1 cellular context compared by ENCODE assay signal in the genomic region with DNA sequence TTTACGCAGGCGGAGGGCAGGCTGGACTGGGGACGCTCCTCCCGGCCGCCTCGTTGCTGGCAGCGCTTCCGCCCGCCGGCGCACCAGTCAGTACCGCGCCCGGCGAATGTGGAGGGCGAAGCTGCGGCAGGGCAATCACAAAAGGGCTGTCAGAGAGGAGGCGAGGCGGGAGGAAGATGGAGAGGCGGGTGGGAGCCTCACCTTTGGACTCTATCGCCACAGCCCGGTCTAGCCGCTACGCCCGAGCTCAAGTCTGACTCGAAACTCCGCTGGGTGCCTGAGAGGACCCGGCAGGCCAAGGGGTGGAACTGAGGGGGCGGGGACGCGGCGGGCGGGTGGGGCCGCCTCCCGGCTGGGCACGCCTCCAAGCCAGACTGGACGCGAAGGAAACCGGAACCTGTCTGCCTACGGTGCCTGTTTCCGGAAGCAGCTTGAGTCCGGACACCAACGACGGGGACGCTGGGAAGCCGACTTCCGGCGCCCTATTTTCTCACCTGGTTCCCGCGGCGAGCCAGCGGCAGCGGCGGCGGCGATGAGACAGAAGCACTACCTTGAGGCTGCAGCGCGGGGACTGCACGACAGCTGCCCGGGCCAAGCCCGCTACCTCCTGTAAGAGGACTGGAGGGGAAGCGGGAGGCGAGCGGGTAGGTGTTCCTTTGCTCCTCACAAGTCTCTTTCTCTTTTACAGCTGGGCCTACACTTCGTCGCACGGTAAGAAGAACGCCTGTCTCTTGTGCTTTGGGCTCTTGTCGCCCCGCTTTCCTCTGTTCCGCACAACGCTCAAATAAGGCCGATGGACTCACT.
A peak's percentile ranks its signal among the peaks of the same experiment; 100 is the strongest.
TF ChIP-seq lines count a peak whose summit lies in the region.

A gene (plus strand): TSS at position 483 of the 804 bp plus-strand sequence.

TF ChIP-seq in HepG2, 621 proteins besides CTCF, POLR2A, EP300 and RAD21 (continued from another document and continues in another):
- TF ChIP-seq, protein P1, sequence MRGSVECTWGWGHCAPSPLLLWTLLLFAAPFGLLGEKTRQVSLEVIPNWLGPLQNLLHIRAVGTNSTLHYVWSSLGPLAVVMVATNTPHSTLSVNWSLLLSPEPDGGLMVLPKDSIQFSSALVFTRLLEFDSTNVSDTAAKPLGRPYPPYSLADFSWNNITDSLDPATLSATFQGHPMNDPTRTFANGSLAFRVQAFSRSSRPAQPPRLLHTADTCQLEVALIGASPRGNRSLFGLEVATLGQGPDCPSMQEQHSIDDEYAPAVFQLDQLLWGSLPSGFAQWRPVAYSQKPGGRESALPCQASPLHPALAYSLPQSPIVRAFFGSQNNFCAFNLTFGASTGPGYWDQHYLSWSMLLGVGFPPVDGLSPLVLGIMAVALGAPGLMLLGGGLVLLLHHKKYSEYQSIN (CRISPR knock-in tag; IDR thresholded peaks at IDR 0.05; ENCODE audit: borderline replicate concordance), result no peak
- TF ChIP-seq SRSF9 (IDR thresholded peaks at IDR 0.05; ENCODE audit: borderline replicate concordance, insufficient read depth, low read depth, low read length, poor library complexity, severe bottlenecking) (no peak), ADNP (CRISPR knock-in tag; IDR thresholded peaks at IDR 0.05) (no peak), FOXM1 (CRISPR knock-in tag; IDR thresholded peaks at IDR 0.05) (no peak), TOPORS (CRISPR knock-in tag; IDR thresholded peaks at IDR 0.05) (0 out of 2 replicates have a peak, but pooled peaks have one; percentile 32), SP4 (CRISPR knock-in tag; IDR thresholded peaks at IDR 0.05) (peak; percentile 95), ZNF776 (CRISPR knock-in tag; IDR thresholded peaks at IDR 0.05) (0 out of 2 replicates have a peak, but pooled peaks have one; percentile 57), FOXJ3 (CRISPR knock-in tag; IDR thresholded peaks at IDR 0.05; ENCODE audit: borderline replicate concordance) (no peak), PAX8 (CRISPR knock-in tag; IDR thresholded peaks at IDR 0.05; ENCODE audit: borderline replicate concordance) (no peak), ZNF501 (CRISPR knock-in tag; IDR thresholded peaks at IDR 0.05) (peak; percentile 82), PITX1 (CRISPR knock-in tag; IDR thresholded peaks at IDR 0.05) (peak; percentile 41; the same call in 1 of the 2 replicates), HHEX (CRISPR knock-in tag; IDR thresholded peaks at IDR 0.05) (no peak), TMF1 (CRISPR knock-in tag; IDR thresholded peaks at IDR 0.05; ENCODE audit: low read depth) (no peak; the same call in 1 of the 2 replicates), ZSCAN29 (CRISPR knock-in tag; conservative IDR thresholded peaks at IDR 0.05) (peak; percentile 73), ZNF563 (CRISPR knock-in tag; IDR thresholded peaks at IDR 0.05) (peak; percentile 72; the same call in 1 of the 2 replicates), POLR2G (IDR thresholded peaks at IDR 0.05; ENCODE audit: low read depth, low read length) (peak; percentile 91), ZNF652 (CRISPR knock-in tag; IDR thresholded peaks at IDR 0.05; ENCODE audit: borderline replicate concordance, low read depth) (no peak; the same call in 1 of the 2 replicates), SALL1 (CRISPR knock-in tag; IDR thresholded peaks at IDR 0.05) (peak; percentile 91), PHF20 (CRISPR knock-in tag; IDR thresholded peaks at IDR 0.05) (peak; percentile 96), SMAD9 (CRISPR knock-in tag; IDR thresholded peaks at IDR 0.05) (0 out of 2 replicates have a peak, but pooled peaks have one; percentile 36), KAT7 (CRISPR knock-in tag; IDR thresholded peaks at IDR 0.05; ENCODE audit: borderline replicate concordance) (peak; percentile 95; the same call in 1 of the 2 replicates), ZNF788 (CRISPR knock-in tag; IDR thresholded peaks at IDR 0.05; ENCODE audit: borderline replicate concordance) (peak; percentile 91; the same call in 1 of the 2 replicates), ZNF883 (CRISPR knock-in tag; IDR thresholded peaks at IDR 0.05; ENCODE audit: not compliant biosample characterization) (peak; percentile 55), IRX3 (CRISPR knock-in tag; IDR thresholded peaks at IDR 0.05; ENCODE audit: borderline replicate concordance, low read depth) (peak; percentile 43; the same call in 1 of the 2 replicates), KDM5B (CRISPR knock-in tag; IDR thresholded peaks at IDR 0.05; ENCODE audit: borderline replicate concordance) (peak; percentile 87), RARG (CRISPR knock-in tag; IDR thresholded peaks at IDR 0.05; ENCODE audit: low read depth) (0 out of 2 replicates have a peak, but pooled peaks have one; percentile 21), ZNF333 (CRISPR knock-in tag; IDR thresholded peaks at IDR 0.05; ENCODE audit: borderline replicate concordance) (no peak), HDAC2 (CRISPR knock-in tag; IDR thresholded peaks at IDR 0.05) (peak; percentile 63; the same call in 1 of the 2 replicates), THYN1 (CRISPR knock-in tag; IDR thresholded peaks at IDR 0.05; ENCODE audit: borderline replicate concordance, low read depth) (0 out of 2 replicates have a peak, but pooled peaks have one; percentile 78), MYNN (CRISPR knock-in tag; IDR thresholded peaks at IDR 0.05; ENCODE audit: low read depth) (no peak), ZNF264 (CRISPR knock-in tag; IDR thresholded peaks at IDR 0.05) (peak; percentile 65; the same call in 1 of the 2 replicates), RXRA (CRISPR knock-in tag; IDR thresholded peaks at IDR 0.05) (peak; percentile 65; the same call in 1 of the 2 replicates), GTF3A (CRISPR knock-in tag; conservative IDR thresholded peaks at IDR 0.05) (no peak), ATF7 (IDR thresholded peaks at IDR 0.05) (no peak), ATF7 (CRISPR knock-in tag; IDR thresholded peaks at IDR 0.05) (0 out of 2 replicates have a peak, but pooled peaks have one; percentile 12), ELF3 (CRISPR knock-in tag; IDR thresholded peaks at IDR 0.05) (peak; percentile 63), RBAK (CRISPR knock-in tag; IDR thresholded peaks at IDR 0.05) (no peak), ZNF230 (CRISPR knock-in tag; IDR thresholded peaks at IDR 0.05) (no peak; the same call in 1 of the 2 replicates), ESRRA (CRISPR knock-in tag; IDR thresholded peaks at IDR 0.05; ENCODE audit: low read depth) (no peak), ZNF792 (CRISPR knock-in tag; IDR thresholded peaks at IDR 0.05) (peak; percentile 89), MTF2 (CRISPR knock-in tag; IDR thresholded peaks at IDR 0.05; ENCODE audit: borderline replicate concordance) (no peak), AGO2 (optimal IDR thresholded peaks at IDR 0.05; ENCODE audit: low read depth, low read length) (peak; percentile 45)
- TF ChIP-seq, protein P2, sequence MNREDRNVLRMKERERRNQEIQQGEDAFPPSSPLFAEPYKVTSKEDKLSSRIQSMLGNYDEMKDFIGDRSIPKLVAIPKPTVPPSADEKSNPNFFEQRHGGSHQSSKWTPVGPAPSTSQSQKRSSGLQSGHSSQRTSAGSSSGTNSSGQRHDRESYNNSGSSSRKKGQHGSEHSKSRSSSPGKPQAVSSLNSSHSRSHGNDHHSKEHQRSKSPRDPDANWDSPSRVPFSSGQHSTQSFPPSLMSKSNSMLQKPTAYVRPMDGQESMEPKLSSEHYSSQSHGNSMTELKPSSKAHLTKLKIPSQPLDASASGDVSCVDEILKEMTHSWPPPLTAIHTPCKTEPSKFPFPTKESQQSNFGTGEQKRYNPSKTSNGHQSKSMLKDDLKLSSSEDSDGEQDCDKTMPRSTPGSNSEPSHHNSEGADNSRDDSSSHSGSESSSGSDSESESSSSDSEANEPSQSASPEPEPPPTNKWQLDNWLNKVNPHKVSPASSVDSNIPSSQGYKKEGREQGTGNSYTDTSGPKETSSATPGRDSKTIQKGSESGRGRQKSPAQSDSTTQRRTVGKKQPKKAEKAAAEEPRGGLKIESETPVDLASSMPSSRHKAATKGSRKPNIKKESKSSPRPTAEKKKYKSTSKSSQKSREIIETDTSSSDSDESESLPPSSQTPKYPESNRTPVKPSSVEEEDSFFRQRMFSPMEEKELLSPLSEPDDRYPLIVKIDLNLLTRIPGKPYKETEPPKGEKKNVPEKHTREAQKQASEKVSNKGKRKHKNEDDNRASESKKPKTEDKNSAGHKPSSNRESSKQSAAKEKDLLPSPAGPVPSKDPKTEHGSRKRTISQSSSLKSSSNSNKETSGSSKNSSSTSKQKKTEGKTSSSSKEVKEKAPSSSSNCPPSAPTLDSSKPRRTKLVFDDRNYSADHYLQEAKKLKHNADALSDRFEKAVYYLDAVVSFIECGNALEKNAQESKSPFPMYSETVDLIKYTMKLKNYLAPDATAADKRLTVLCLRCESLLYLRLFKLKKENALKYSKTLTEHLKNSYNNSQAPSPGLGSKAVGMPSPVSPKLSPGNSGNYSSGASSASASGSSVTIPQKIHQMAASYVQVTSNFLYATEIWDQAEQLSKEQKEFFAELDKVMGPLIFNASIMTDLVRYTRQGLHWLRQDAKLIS (CRISPR knock-in tag; IDR thresholded peaks at IDR 0.05), result no peak
- TF ChIP-seq, protein P3, sequence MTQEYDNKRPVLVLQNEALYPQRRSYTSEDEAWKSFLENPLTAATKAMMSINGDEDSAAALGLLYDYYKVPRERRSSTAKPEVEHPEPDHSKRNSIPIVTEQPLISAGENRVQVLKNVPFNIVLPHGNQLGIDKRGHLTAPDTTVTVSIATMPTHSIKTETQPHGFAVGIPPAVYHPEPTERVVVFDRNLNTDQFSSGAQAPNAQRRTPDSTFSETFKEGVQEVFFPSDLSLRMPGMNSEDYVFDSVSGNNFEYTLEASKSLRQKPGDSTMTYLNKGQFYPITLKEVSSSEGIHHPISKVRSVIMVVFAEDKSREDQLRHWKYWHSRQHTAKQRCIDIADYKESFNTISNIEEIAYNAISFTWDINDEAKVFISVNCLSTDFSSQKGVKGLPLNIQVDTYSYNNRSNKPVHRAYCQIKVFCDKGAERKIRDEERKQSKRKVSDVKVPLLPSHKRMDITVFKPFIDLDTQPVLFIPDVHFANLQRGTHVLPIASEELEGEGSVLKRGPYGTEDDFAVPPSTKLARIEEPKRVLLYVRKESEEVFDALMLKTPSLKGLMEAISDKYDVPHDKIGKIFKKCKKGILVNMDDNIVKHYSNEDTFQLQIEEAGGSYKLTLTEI (CRISPR knock-in tag; conservative IDR thresholded peaks at IDR 0.05), result no peak
- TF ChIP-seq, protein P4, sequence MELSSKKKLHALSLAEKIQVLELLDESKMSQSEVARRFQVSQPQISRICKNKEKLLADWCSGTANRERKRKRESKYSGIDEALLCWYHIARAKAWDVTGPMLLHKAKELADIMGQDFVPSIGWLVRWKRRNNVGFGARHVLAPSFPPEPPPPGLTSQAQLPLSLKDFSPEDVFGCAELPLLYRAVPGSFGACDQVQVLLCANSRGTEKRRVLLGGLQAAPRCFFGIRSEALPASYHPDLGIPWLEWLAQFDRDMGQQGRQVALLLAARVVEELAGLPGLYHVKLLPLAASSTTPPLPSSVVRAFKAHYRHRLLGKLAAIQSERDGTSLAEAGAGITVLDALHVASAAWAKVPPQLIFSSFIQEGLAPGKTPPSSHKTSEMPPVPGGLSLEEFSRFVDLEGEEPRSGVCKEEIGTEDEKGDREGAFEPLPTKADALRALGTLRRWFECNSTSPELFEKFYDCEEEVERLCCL (CRISPR knock-in tag; IDR thresholded peaks at IDR 0.05; ENCODE audit: borderline replicate concordance), result no peak
- TF ChIP-seq, protein P5, sequence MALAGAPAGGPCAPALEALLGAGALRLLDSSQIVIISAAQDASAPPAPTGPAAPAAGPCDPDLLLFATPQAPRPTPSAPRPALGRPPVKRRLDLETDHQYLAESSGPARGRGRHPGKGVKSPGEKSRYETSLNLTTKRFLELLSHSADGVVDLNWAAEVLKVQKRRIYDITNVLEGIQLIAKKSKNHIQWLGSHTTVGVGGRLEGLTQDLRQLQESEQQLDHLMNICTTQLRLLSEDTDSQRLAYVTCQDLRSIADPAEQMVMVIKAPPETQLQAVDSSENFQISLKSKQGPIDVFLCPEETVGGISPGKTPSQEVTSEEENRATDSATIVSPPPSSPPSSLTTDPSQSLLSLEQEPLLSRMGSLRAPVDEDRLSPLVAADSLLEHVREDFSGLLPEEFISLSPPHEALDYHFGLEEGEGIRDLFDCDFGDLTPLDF (CRISPR knock-in tag; IDR thresholded peaks at IDR 0.05), result peak; percentile 53; the same call in 1 of the 2 replicates
- TF ChIP-seq, protein P6, sequence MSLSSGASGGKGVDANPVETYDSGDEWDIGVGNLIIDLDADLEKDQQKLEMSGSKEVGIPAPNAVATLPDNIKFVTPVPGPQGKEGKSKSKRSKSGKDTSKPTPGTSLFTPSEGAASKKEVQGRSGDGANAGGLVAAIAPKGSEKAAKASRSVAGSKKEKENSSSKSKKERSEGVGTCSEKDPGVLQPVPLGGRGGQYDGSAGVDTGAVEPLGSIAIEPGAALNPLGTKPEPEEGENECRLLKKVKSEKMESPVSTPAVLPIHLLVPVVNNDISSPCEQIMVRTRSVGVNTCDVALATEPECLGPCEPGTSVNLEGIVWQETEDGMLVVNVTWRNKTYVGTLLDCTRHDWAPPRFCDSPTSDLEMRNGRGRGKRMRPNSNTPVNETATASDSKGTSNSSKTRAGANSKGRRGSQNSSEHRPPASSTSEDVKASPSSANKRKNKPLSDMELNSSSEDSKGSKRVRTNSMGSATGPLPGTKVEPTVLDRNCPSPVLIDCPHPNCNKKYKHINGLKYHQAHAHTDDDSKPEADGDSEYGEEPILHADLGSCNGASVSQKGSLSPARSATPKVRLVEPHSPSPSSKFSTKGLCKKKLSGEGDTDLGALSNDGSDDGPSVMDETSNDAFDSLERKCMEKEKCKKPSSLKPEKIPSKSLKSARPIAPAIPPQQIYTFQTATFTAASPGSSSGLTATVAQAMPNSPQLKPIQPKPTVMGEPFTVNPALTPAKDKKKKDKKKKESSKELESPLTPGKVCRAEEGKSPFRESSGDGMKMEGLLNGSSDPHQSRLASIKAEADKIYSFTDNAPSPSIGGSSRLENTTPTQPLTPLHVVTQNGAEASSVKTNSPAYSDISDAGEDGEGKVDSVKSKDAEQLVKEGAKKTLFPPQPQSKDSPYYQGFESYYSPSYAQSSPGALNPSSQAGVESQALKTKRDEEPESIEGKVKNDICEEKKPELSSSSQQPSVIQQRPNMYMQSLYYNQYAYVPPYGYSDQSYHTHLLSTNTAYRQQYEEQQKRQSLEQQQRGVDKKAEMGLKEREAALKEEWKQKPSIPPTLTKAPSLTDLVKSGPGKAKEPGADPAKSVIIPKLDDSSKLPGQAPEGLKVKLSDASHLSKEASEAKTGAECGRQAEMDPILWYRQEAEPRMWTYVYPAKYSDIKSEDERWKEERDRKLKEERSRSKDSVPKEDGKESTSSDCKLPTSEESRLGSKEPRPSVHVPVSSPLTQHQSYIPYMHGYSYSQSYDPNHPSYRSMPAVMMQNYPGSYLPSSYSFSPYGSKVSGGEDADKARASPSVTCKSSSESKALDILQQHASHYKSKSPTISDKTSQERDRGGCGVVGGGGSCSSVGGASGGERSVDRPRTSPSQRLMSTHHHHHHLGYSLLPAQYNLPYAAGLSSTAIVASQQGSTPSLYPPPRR (CRISPR knock-in tag; IDR thresholded peaks at IDR 0.05; ENCODE audit: borderline replicate concordance), result peak; percentile 56
- TF ChIP-seq, protein P7, sequence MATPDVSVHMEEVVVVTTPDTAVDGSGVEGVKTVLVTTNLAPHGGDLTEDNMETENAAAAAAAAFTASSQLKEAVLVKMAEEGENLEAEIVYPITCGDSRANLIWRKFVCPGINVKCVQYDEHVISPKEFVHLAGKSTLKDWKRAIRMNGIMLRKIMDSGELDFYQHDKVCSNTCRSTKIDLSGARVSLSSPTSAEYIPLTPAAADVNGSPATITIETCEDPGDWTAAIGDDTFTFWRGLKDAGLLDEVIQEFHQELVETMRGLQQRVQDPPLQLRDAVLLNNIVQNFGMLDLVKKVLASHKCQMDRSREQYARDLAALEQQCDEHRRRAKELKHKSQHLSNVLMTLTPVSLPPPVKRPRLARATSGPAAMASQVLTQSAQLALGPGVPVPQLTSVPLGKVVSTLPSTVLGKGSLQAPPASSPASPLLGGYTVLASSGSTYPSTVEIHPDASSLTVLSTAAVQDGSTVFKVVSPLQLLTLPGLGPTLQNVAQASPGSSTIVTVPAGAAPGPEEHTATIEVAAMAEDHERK (CRISPR knock-in tag; IDR thresholded peaks at IDR 0.05; ENCODE audit: low read depth), result 0 out of 2 replicates have a peak, but pooled peaks have one; percentile 33
